Comparison of ENCODE assay signal across 8 cellular contexts in genomic region chr9:89137548-89138462, GRCh38. TPM values are rescaled to one million over a fixed set of nuclear protein-coding genes. Genes with fewer than 3 reads are reported as not detected.
DNase-seq lines count a peak whose midpoint lies in the region; ATAC-seq, FAIRE-seq and TF ChIP-seq lines count a peak whose summit lies in the region.

No MANE protein-coding gene starts in this region.

- H3K4me1 ChIP-seq in esophagus (ENCODE audit: control insufficient read depth in 2 of 2, insufficient read depth in 2 of 2, low read length in 1 of 2), result peaks cover 0 to 2% of the 10 kb centered on the region in 2 donors

- TF ChIP-seq CTCF in omental fat pad (IDR thresholded peaks at IDR 0.05), result no peak

- no peak for FAIRE-seq in GM12892 (lab: Jason Lieb, UNC)

- H3K27ac ChIP-seq in esophagus (ENCODE audit: low read depth in 2 of 2, low read length in 1 of 2), result peak overlapping the region; percentile 21 to 27

- H3K27me3 ChIP-seq in MG63, result no peaks in the 10 kb centered on the region
- H3K27me3 ChIP-seq in esophagus (ENCODE audit: control insufficient read depth in 1 of 2, insufficient read depth in 2 of 2, low read length in 2 of 2), result no peaks in the 10 kb centered on the region

- H3K9me3 ChIP-seq in MG63 (peaks cover 7% of the 10 kb centered on the region; the same call in 1 of the 2 replicates), esophagus (ENCODE audit: control insufficient read depth in 2 of 2, insufficient read depth in 1 of 2, low read depth in 1 of 2, low read length in 1 of 2) (no peaks in the 10 kb centered on the region)

- peak; percentile 89 for DNase-seq in AG08395 (ENCODE audit: low spot score)
- peak; percentile 22 for DNase-seq in MG63
- DNase-seq in omental fat pad (ENCODE audit: low spot score), result peak; percentile 38
- DNase-seq in GM12892 (ENCODE audit: insufficient read length), result no peak

- peak; percentile 87 for ATAC-seq in omental fat pad (ENCODE audit: low FRiP score)
- no peak for ATAC-seq in HG02852 (IDR thresholded peaks at IDR 0.05; ENCODE audit: unreplicated experiment)
- no peak for ATAC-seq in GM19351 (IDR thresholded peaks at IDR 0.05; ENCODE audit: unreplicated experiment)
- ATAC-seq in GM21423 (IDR thresholded peaks at IDR 0.05; ENCODE audit: unreplicated experiment), result no peak

- H3K4me3 ChIP-seq in MG63 (no peak overlapping the region), esophagus (ENCODE audit: low read depth in 1 of 2, low read length in 2 of 2) (no peak overlapping the region)

- 32 to 49% methylated on average over 8 of the region's 8 CpGs for WGBS in esophagus, 2 donors

- H3K36me3 ChIP-seq in MG63 (no peaks in the 10 kb centered on the region), esophagus (ENCODE audit: control insufficient read depth in 2 of 2, insufficient read depth in 2 of 2, low read length in 1 of 2) (no peaks in the 10 kb centered on the region)

- no peak for TF ChIP-seq POLR2A in GM12892 (IDR thresholded peaks at IDR 0.05; ENCODE audit: low read depth, low read length)

RNA-seq across cellular contexts. Expression of gene SHC3, which starts 40.8 kb away (rescaled TPM):
- 0.69 TPM in 1 of 2 replicates, not detected in the other for total RNA-seq in MG63 (2014; rRNA removed; shearing (Covaris generic); ENCODE audit: low replicate concordance)
- polyA plus RNA-seq in esophagus, result under 1 TPM; 0.19 to 0.35 TPM
- total RNA-seq in omental fat pad, result 1 to 10 TPM; 1.1 to 7.4 (median 3.1) TPM
- 0.04 TPM for polyA plus RNA-seq in GM12892 (2012; ENCODE audit: missing spikeins)
